In the genomic region with DNA sequence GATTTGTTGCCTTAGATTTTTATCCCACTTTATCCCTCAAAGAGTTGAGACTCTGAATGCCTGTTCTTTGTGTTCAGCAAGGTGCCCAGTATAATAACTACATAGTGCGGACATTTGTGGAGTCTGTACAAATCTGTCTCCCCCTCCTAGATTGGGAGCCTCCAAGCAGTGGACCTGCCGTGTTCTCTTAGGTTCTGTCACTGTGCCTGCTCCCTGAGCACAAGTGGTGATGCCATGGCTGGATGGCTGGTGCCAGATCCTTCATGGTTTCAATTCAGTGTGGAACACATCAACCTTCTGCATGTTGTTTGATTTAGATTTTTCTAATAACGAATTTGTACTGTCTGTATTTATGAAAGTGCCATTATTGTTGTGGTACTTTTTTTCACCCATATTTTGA, we compare ENCODE assay signal across 21 cellular contexts.
"Had no signal": no experiment of that assay in that cellular context is flagged by ENCODE, and none has a peak within 500 bp of the region (broad histone marks: within the 10 kb centered on the region; RNA-seq: fewer than 3 reads in every experiment).

No MANE protein-coding gene starts in this region.

- ATAC-seq: activated CD8-positive, alpha-beta memory T cell treated with anti-CD3 and anti-CD28 coated beads, Interleukin-2, amount 10 ng/mL, durations not matched to agents 7 days and 5 days; activated CD8-positive, alpha-beta T cell treated with anti-CD3 and anti-CD28 coated beads for 36 hours; stimulated activated naive B cell treated with anti-CD40 and anti-IgM and Interleukin-4, amounts not matched to agents 10 μg/mL and 1 μg/mL and 100 μg/mL, for 72 hours had no signal

- H3K4me3 ChIP-seq: coronary artery, sigmoid colon, transverse colon, uterus had no signal

- H3K4me1 ChIP-seq: sigmoid colon, uterus had no signal

- H3K9me3 Mint-ChIP-seq: activated CD4-positive, alpha-beta T cell treated with anti-CD3 and anti-CD28 coated beads, Interleukin-2, amount 10 ng/mL, durations not matched to agents 7 days and 5 days; activated CD8-positive, alpha-beta T cell treated with anti-CD3 and anti-CD28 coated beads for 36 hours; activated naive CD4-positive, alpha-beta T cell treated with anti-CD3 and anti-CD28 coated beads, Interleukin-2, amount 10 ng/mL, durations not matched to agents 7 days and 5 days; nephron; stimulated activated naive B cell treated with anti-CD40 and anti-IgM and Interleukin-4, amounts not matched to agents 10 μg/mL and 1 μg/mL and 100 μg/mL, for 72 hours had no signal

- H3K27ac Mint-ChIP-seq: activated CD4-positive, alpha-beta T cell treated with anti-CD3 and anti-CD28 coated beads, Interleukin-2, amount 10 ng/mL, durations not matched to agents 7 days and 5 days; activated CD8-positive, alpha-beta memory T cell treated with anti-CD3 and anti-CD28 coated beads, Interleukin-2, amount 10 ng/mL, durations not matched to agents 7 days and 5 days; activated CD8-positive, alpha-beta T cell treated with anti-CD3 and anti-CD28 coated beads for 36 hours; activated naive CD4-positive, alpha-beta T cell treated with anti-CD3 and anti-CD28 coated beads, Interleukin-2, amount 10 ng/mL, durations not matched to agents 7 days and 5 days; nephron; stimulated activated naive B cell treated with anti-CD40 and anti-IgM and Interleukin-4, amounts not matched to agents 10 μg/mL and 1 μg/mL and 100 μg/mL, for 72 hours had no signal

- H3K9me3 ChIP-seq: sigmoid colon, transverse colon, uterus had no signal

- H3K36me3 ChIP-seq: sigmoid colon, transverse colon, uterus had no signal

- H3K4me3 Mint-ChIP-seq: activated CD4-positive, alpha-beta T cell treated with anti-CD3 and anti-CD28 coated beads, Interleukin-2, amount 10 ng/mL, durations not matched to agents 7 days and 5 days; activated CD8-positive, alpha-beta memory T cell treated with anti-CD3 and anti-CD28 coated beads, Interleukin-2, amount 10 ng/mL, durations not matched to agents 7 days and 5 days; activated CD8-positive, alpha-beta T cell treated with anti-CD3 and anti-CD28 coated beads for 36 hours; activated naive CD4-positive, alpha-beta T cell treated with anti-CD3 and anti-CD28 coated beads, Interleukin-2, amount 10 ng/mL, durations not matched to agents 7 days and 5 days; nephron; stimulated activated naive B cell treated with anti-CD40 and anti-IgM and Interleukin-4, amounts not matched to agents 10 μg/mL and 1 μg/mL and 100 μg/mL, for 72 hours had no signal

- H3K27ac ChIP-seq: coronary artery, epithelial cell of prostate, sigmoid colon, uterus, VCaP had no signal

- DNase-seq: activated CD4-positive, alpha-beta T cell treated with anti-CD3 and anti-CD28 coated beads, Interleukin-2, amount 10 ng/mL, durations not matched to agents 7 days and 5 days; activated CD4-positive, CD25-positive, alpha-beta regulatory T cell treated with anti-CD3 and anti-CD28 coated beads, Interleukin-2, amount 50 U/mL, for 72 hours; activated CD8-positive, alpha-beta memory T cell treated with anti-CD3 and anti-CD28 coated beads, Interleukin-2, amount 10 ng/mL, durations not matched to agents 7 days and 5 days; activated CD8-positive, alpha-beta T cell treated with anti-CD3 and anti-CD28 coated beads for 36 hours; activated effector memory CD4-positive, alpha-beta T cell treated with anti-CD3 and anti-CD28 coated beads, Interleukin-2, amount 50 U/mL, for 16 hours; activated naive CD4-positive, alpha-beta T cell treated with anti-CD3 and anti-CD28 coated beads, Interleukin-2, amount 10 ng/mL, durations not matched to agents 7 days and 5 days; activated T-cell treated with anti-CD3 and anti-CD28 coated beads for 4 hours; amygdala; kidney glomerular epithelial cell; midbrain; occipital lobe; sigmoid colon; stimulated activated CD4-positive, alpha-beta T cell treated with anti-CD3 and anti-CD28 coated beads, Interleukin-2, amount 100 ng/mL, for 48 hours; stimulated activated CD8-positive, alpha-beta memory T cell treated with anti-CD3 and anti-CD28 coated beads, Interleukin-4, amount 100 ng/mL, for 48 hours; stimulated activated naive B cell treated with anti-CD40 and anti-IgM and Interleukin-4, amounts not matched to agents 10 μg/mL and 1 μg/mL and 100 μg/mL, for 72 hours; transverse colon; uterus had no signal

- H3K27me3 ChIP-seq: sigmoid colon, transverse colon, uterus had no signal

- H3K4me1 Mint-ChIP-seq: activated CD4-positive, alpha-beta T cell treated with anti-CD3 and anti-CD28 coated beads, Interleukin-2, amount 10 ng/mL, durations not matched to agents 7 days and 5 days; activated CD8-positive, alpha-beta memory T cell treated with anti-CD3 and anti-CD28 coated beads, Interleukin-2, amount 10 ng/mL, durations not matched to agents 7 days and 5 days; activated naive CD4-positive, alpha-beta T cell treated with anti-CD3 and anti-CD28 coated beads, Interleukin-2, amount 10 ng/mL, durations not matched to agents 7 days and 5 days; stimulated activated naive B cell treated with anti-CD40 and anti-IgM and Interleukin-4, amounts not matched to agents 10 μg/mL and 1 μg/mL and 100 μg/mL, for 72 hours had no signal

- H3K27me3 Mint-ChIP-seq: activated naive CD4-positive, alpha-beta T cell treated with anti-CD3 and anti-CD28 coated beads, Interleukin-2, amount 10 ng/mL, durations not matched to agents 7 days and 5 days; stimulated activated naive B cell treated with anti-CD40 and anti-IgM and Interleukin-4, amounts not matched to agents 10 μg/mL and 1 μg/mL and 100 μg/mL, for 72 hours had no signal

- H3K36me3 Mint-ChIP-seq: activated CD8-positive, alpha-beta memory T cell treated with anti-CD3 and anti-CD28 coated beads, Interleukin-2, amount 10 ng/mL, durations not matched to agents 7 days and 5 days; activated naive CD4-positive, alpha-beta T cell treated with anti-CD3 and anti-CD28 coated beads, Interleukin-2, amount 10 ng/mL, durations not matched to agents 7 days and 5 days; stimulated activated naive B cell treated with anti-CD40 and anti-IgM and Interleukin-4, amounts not matched to agents 10 μg/mL and 1 μg/mL and 100 μg/mL, for 72 hours had no signal
